14 cellular contexts compared by ENCODE assay signal in the genomic region with DNA sequence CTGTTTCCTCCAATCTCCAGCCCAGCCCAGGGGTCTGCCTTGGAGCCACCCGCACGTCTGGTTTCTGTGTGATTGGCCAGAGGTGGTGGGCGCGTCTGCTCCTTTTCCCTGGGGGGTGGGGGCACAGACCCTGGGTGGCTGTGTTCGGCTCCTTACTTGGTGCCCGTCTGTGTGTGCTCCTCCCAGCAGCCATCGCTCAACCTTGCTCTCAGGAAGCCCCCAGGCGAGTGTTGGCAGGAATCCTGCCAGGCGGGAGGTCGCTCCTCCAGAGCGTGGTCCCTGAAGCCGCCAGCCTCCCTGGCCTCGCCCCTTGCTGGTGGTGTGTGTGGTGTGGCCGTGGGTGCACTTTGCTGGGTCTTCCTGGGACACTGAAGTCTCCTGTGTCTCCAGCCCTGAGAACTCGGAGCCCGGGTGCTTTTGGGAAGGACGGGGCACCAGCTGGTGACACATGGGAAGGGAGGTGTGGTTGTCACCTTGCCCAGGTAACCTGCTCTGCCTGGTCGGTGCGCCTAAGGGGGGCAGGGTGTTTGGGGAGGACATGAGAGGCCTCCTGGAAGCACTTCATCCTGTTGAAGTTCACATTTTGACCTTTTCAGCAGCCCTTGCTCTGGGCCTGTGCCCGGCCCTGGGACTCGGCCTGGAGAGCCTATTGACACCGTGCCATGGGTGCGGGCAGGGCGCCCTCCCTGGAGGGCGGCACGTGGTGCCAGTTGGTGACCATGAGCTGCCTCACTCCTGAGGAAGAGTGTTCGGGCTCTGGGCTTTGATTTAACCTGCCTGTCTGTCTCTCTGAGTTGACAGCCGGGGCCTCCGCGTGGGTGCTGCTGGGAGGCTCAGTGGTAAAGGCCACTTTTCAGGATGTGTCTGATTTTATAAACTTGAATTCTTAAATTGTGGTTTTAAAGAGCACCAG. TPM values are rescaled to one million over a fixed set of nuclear protein-coding genes. Genes with fewer than 3 reads are reported as not detected.
DNase-seq lines count a peak whose midpoint lies in the region; ATAC-seq and TF ChIP-seq lines count a peak whose summit lies in the region.
"Had no signal": no experiment of that assay in that cellular context is flagged by ENCODE, and none has a peak within 500 bp of the region (broad histone marks: within the 10 kb centered on the region; RNA-seq: fewer than 3 reads in every experiment).

No MANE protein-coding gene starts in this region.

- intact Hi-C loops in PC-9 (cut with micrococcal nuclease; ENCODE audit: unreplicated experiment): loop anchor here (1.0 to 10.0 kb wide), 4 partner anchors 13 to 534 kb away; a partner anchor contains a TSS
- intact Hi-C loops in right cardiac atrium (cut with DNase I): no loop called here
- intact Hi-C loops in ascending aorta (cut with DNase I): no loop called here

- 0 out of 5 replicates have a peak, but pooled peaks cover 0 to 3% of the 10 kb centered on the region in 2 experiments for H3K9me3 Mint-ChIP-seq in H9
- no peaks in the 10 kb centered on the region for H3K9me3 Mint-ChIP-seq in activated CD8-positive, alpha-beta T cell treated with anti-CD3 and anti-CD28 coated beads, Interleukin-2, amount 10 ng/mL, durations not matched to agents 7 days and 5 days (ENCODE audit: insufficient read depth)
- H3K9me3 Mint-ChIP-seq: activated CD4-positive, alpha-beta T cell treated with anti-CD3 and anti-CD28 coated beads, Interleukin-2, amount 10 ng/mL, durations not matched to agents 7 days and 5 days; activated naive CD4-positive, alpha-beta T cell treated with anti-CD3 and anti-CD28 coated beads for 36 hours had no signal

- DNase-seq in H9: no peak
- peak; percentile 72 to 77 for DNase-seq in PC-9
- peak in 2 of 3 donors; percentile 66 to 83 for DNase-seq in right cardiac atrium
- no peak for DNase-seq in NCI-H226
- no peak for DNase-seq in ascending aorta (ENCODE audit: low spot score in 2 of 2)
- DNase-seq in activated CD8-positive, alpha-beta T cell treated with anti-CD3 and anti-CD28 coated beads, Interleukin-2, amount 10 ng/mL, durations not matched to agents 7 days and 5 days: no peak
- DNase-seq in stimulated activated CD4-positive, alpha-beta T cell treated with anti-CD3 and anti-CD28 coated beads, Interleukin-4, amount 100 ng/mL, for 4 hours: no peak
- DNase-seq: activated CD4-positive, alpha-beta T cell treated with anti-CD3 and anti-CD28 coated beads, Interleukin-2, amount 10 ng/mL, durations not matched to agents 7 days and 5 days; activated naive CD4-positive, alpha-beta T cell treated with anti-CD3 and anti-CD28 coated beads for 36 hours; Kasumi-1; mesenchymal stem cell; sigmoid colon had no signal

- H4K20me1 ChIP-seq in H9 (ENCODE audit: control insufficient read depth, insufficient read depth, insufficient read length): no peaks in the 10 kb centered on the region
- H4K20me1 ChIP-seq in PC-9 (ENCODE audit: insufficient read depth): no peaks in the 10 kb centered on the region

- H3K4me3 ChIP-seq in PC-9: peak overlapping the region; percentile 47
- no peak overlapping the region for H3K4me3 ChIP-seq in right cardiac atrium (ENCODE audit: low read length)
- no peak overlapping the region for H3K4me3 ChIP-seq in skeletal muscle tissue (ENCODE audit: low read length in 3 of 3)
- no peak overlapping the region for H3K4me3 ChIP-seq in ascending aorta
- H3K4me3 ChIP-seq: gastroesophageal sphincter, sigmoid colon had no signal

- no CpG with 5 or more reads among the region's 30 CpGs for WGBS in H9 (ENCODE audit: extremely low coverage, insufficient read length, low lambda C conversion rate)
- WGBS in right cardiac atrium: 80% methylated on average over 30 of the region's 30 CpGs

- H3K9me2 ChIP-seq in PC-9 (ENCODE audit: insufficient read depth): no peaks in the 10 kb centered on the region

- H3K4ac ChIP-seq in H9 (ENCODE audit: low read depth, low read length): no peak overlapping the region

- no peak overlapping the region for H2BK20ac ChIP-seq in H9 (ENCODE audit: low read depth, low read length, poor library complexity, severe bottlenecking)

- no peak overlapping the region for H4K8ac ChIP-seq in H9 (replicated peaks; ENCODE audit: insufficient read length, low read depth, low read length)

- CTCF ChIA-PET in PC-9 (lab: Charles Lee): interaction anchor here (1.1 to 1.2 kb wide), 2 partner anchors 12 to 25 kb away, joined by 3 to 4 read pairs; no protein-coding TSS in a partner anchor
- CTCF ChIA-PET in activated CD8-positive, alpha-beta T cell treated with anti-CD3 and anti-CD28 coated beads, Interleukin-2, amount 10 ng/mL, durations not matched to agents 7 days and 5 days (lab: Charles Lee): no interaction called here

- no peak overlapping the region for H2BK12ac ChIP-seq in H9 (ENCODE audit: insufficient read length, low read depth, low read length)

- peaks cover 15 to 55% (median 48%) of the 10 kb centered on the region in 3 experiments; a peak in 6 of 7 replicates for H3K36me3 Mint-ChIP-seq in H9 (ENCODE audit: insufficient read depth in 1 of 3, low read depth in 3 of 3)
- peaks cover 47% of the 10 kb centered on the region for H3K36me3 Mint-ChIP-seq in activated CD8-positive, alpha-beta T cell treated with anti-CD3 and anti-CD28 coated beads, Interleukin-2, amount 10 ng/mL, durations not matched to agents 7 days and 5 days (ENCODE audit: low read depth)

- H3K14ac ChIP-seq in H9 (ENCODE audit: insufficient read depth, low read length): peak overlapping the region; percentile 31

- H2BK120ac ChIP-seq in H9 (ENCODE audit: low read depth, low read length, poor library complexity, severe bottlenecking): no peak overlapping the region

- H3K4me1 ChIP-seq in H9 (ENCODE audit: insufficient read depth, low read length): no peaks in the 10 kb centered on the region; the same call in 1 of the 2 replicates
- peaks cover 59% of the 10 kb centered on the region for H3K4me1 ChIP-seq in PC-9 (replicated peaks; ENCODE audit: insufficient read depth)
- peaks cover 4% of the 10 kb centered on the region for H3K4me1 ChIP-seq in right cardiac atrium (ENCODE audit: control insufficient read depth, insufficient read depth, low read length)
- peaks cover 38 to 60% (median 58%) of the 10 kb centered on the region in 3 donors for H3K4me1 ChIP-seq in skeletal muscle tissue (ENCODE audit: control insufficient read depth in 3 of 3, insufficient read depth in 3 of 3, low read length in 3 of 3)
- H3K4me1 ChIP-seq in ascending aorta: no peaks in the 10 kb centered on the region

- no peak overlapping the region for H2BK5ac ChIP-seq in H9 (ENCODE audit: insufficient read length, low read length)

- POLR2A ChIA-PET in PC-9 (lab: Charles Lee; ENCODE audit: unreplicated experiment): interaction anchor here (0.5 to 0.8 kb wide), 2 partner anchors 12 to 13 kb away, joined by 3 to 4 read pairs; no protein-coding TSS in a partner anchor
- POLR2A ChIA-PET in activated CD8-positive, alpha-beta T cell treated with anti-CD3 and anti-CD28 coated beads, Interleukin-2, amount 10 ng/mL, durations not matched to agents 7 days and 5 days (lab: Charles Lee): no interaction called here

- no peak overlapping the region for H3K56ac ChIP-seq in H9 (ENCODE audit: insufficient read length, low read depth, low read length)

- H3K9me3 ChIP-seq in H9 (ENCODE audit: control insufficient read depth, low read depth, low read length): no peaks in the 10 kb centered on the region
- no peaks in the 10 kb centered on the region for H3K9me3 ChIP-seq in PC-9 (ENCODE audit: insufficient read depth, low read depth)
- H3K9me3 ChIP-seq in right cardiac atrium (ENCODE audit: control insufficient read depth, low read length): no peaks in the 10 kb centered on the region
- H3K9me3 ChIP-seq in skeletal muscle tissue (ENCODE audit: control insufficient read depth in 3 of 3, low read length in 3 of 3): no peaks in the 10 kb centered on the region
- H3K9me3 ChIP-seq in ascending aorta: no peaks in the 10 kb centered on the region
- H3K9me3 ChIP-seq: gastroesophageal sphincter, sigmoid colon had no signal

- no peaks in the 10 kb centered on the region for H3K27me3 Mint-ChIP-seq in H9 (ENCODE audit: low read depth)
- no peaks in the 10 kb centered on the region for H3K27me3 Mint-ChIP-seq in activated CD8-positive, alpha-beta T cell treated with anti-CD3 and anti-CD28 coated beads, Interleukin-2, amount 10 ng/mL, durations not matched to agents 7 days and 5 days (ENCODE audit: low read depth)
- H3K27me3 Mint-ChIP-seq: activated CD4-positive, alpha-beta T cell treated with anti-CD3 and anti-CD28 coated beads, Interleukin-2, amount 10 ng/mL, durations not matched to agents 7 days and 5 days had no signal

- no peak overlapping the region for H3K4me2 ChIP-seq in H9 (ENCODE audit: insufficient read depth, insufficient read length, low read length)
- H3K4me2 ChIP-seq in PC-9: peak overlapping the region; percentile 95

- no peaks in the 10 kb centered on the region for H3K23me2 ChIP-seq in H9 (ENCODE audit: insufficient read length, low read depth, low read length, poor library complexity, severe bottlenecking)

- H3K4me3 Mint-ChIP-seq in H9: no peak overlapping the region
- H3K4me3 Mint-ChIP-seq in activated CD8-positive, alpha-beta T cell treated with anti-CD3 and anti-CD28 coated beads, Interleukin-2, amount 10 ng/mL, durations not matched to agents 7 days and 5 days: no peak overlapping the region
- H3K4me3 Mint-ChIP-seq: activated CD4-positive, alpha-beta T cell treated with anti-CD3 and anti-CD28 coated beads, Interleukin-2, amount 10 ng/mL, durations not matched to agents 7 days and 5 days; activated naive CD4-positive, alpha-beta T cell treated with anti-CD3 and anti-CD28 coated beads for 36 hours had no signal

- H2BK15ac ChIP-seq in H9 (ENCODE audit: low read depth, low read length): no peak overlapping the region

- TF ChIP-seq CTCF in H9 (conservative IDR thresholded peaks at IDR 0.05) (no peak), PC-9 (conservative IDR thresholded peaks at IDR 0.05) (no peak), ascending aorta (IDR thresholded peaks at IDR 0.05) (no peak)

- no peak overlapping the region for H2AK5ac ChIP-seq in H9 (ENCODE audit: insufficient read length, low read length)

- BruUV-seq in PC-9 (replicated peaks; lab: Mats Ljungman, UMichigan): no TSS peak

- no peak overlapping the region for H3T11ph ChIP-seq in H9 (ENCODE audit: low read length)

- no peak overlapping the region for H3K23ac ChIP-seq in H9 (ENCODE audit: insufficient read length, low read depth, low read length)

- H3F3A ChIP-seq in PC-9 (ENCODE audit: insufficient read depth, low read depth): peaks cover 39% of the 10 kb centered on the region

- H3K79me2 ChIP-seq in H9 (ENCODE audit: insufficient read depth, low read length) (no peaks in the 10 kb centered on the region), PC-9 (ENCODE audit: low read depth) (peaks cover 39% of the 10 kb centered on the region)

- H3K27ac Mint-ChIP-seq in H9: peak overlapping the region; percentile 76 to 87 (median 79); a peak in 4 of 7 replicates
- H3K27ac Mint-ChIP-seq in activated CD8-positive, alpha-beta T cell treated with anti-CD3 and anti-CD28 coated beads, Interleukin-2, amount 10 ng/mL, durations not matched to agents 7 days and 5 days: no peak overlapping the region
- H3K27ac Mint-ChIP-seq: activated CD4-positive, alpha-beta T cell treated with anti-CD3 and anti-CD28 coated beads, Interleukin-2, amount 10 ng/mL, durations not matched to agents 7 days and 5 days; activated naive CD4-positive, alpha-beta T cell treated with anti-CD3 and anti-CD28 coated beads for 36 hours had no signal

- H3K27me3 ChIP-seq in H9 (ENCODE audit: insufficient read depth, low read length): no peaks in the 10 kb centered on the region
- H3K27me3 ChIP-seq in PC-9 (ENCODE audit: insufficient read depth, low read depth): no peaks in the 10 kb centered on the region
- no peaks in the 10 kb centered on the region for H3K27me3 ChIP-seq in right cardiac atrium (ENCODE audit: control insufficient read depth, insufficient read depth)
- H3K27me3 ChIP-seq in skeletal muscle tissue (ENCODE audit: control insufficient read depth in 3 of 3, insufficient read depth in 3 of 3, low read length in 3 of 3): no peaks in the 10 kb centered on the region
- no peaks in the 10 kb centered on the region for H3K27me3 ChIP-seq in ascending aorta
- H3K27me3 ChIP-seq: gastroesophageal sphincter, sigmoid colon had no signal

- H3K27ac ChIP-seq in H9 (ENCODE audit: insufficient read length, low read depth, low read length) (no peak overlapping the region), PC-9 (peak overlapping the region; percentile 100), right cardiac atrium (ENCODE audit: low read length) (no peak overlapping the region), skeletal muscle tissue (ENCODE audit: low read depth, low read length) (peak overlapping the region; percentile 28), ascending aorta (no peak overlapping the region)

- peaks cover 23 to 29% of the 10 kb centered on the region in 2 experiments for H3K4me1 Mint-ChIP-seq in H9
- H3K4me1 Mint-ChIP-seq in activated CD8-positive, alpha-beta T cell treated with anti-CD3 and anti-CD28 coated beads, Interleukin-2, amount 10 ng/mL, durations not matched to agents 7 days and 5 days (ENCODE audit: low read depth): peaks cover 72% of the 10 kb centered on the region

- peak overlapping the region; percentile 34 for H3K18ac ChIP-seq in H9 (ENCODE audit: insufficient read length, low read depth, low read length)

- ATAC-seq in right cardiac atrium: peak; percentile 31 to 36
- ATAC-seq in activated CD8-positive, alpha-beta T cell treated with anti-CD3 and anti-CD28 coated beads, Interleukin-2, amount 10 ng/mL, durations not matched to agents 7 days and 5 days: no peak
- ATAC-seq: gastroesophageal sphincter had no signal

- H3K79me1 ChIP-seq in H9 (ENCODE audit: insufficient read depth, low read depth, low read length, poor library complexity, severe bottlenecking): no peaks in the 10 kb centered on the region

- H3K36me3 ChIP-seq in PC-9 (ENCODE audit: low read depth) (no peaks in the 10 kb centered on the region), skeletal muscle tissue (ENCODE audit: control insufficient read depth in 3 of 3, insufficient read depth in 3 of 3, low read length in 3 of 3) (peaks cover 0 to 5% (median 3%) of the 10 kb centered on the region in 3 donors), ascending aorta (peaks cover 0 to 4% of the 10 kb centered on the region in 2 donors)

- H4K91ac ChIP-seq in H9 (ENCODE audit: insufficient read length, low read depth, low read length): no peak overlapping the region

- H4K5ac ChIP-seq in H9 (ENCODE audit: insufficient read length, low read depth, low read length): no peak overlapping the region

- H2AFZ ChIP-seq in H9 (ENCODE audit: low read length): no peak overlapping the region
- H2AFZ ChIP-seq in PC-9: peak overlapping the region; percentile 48; the same call in 1 of the 2 replicates

- H3K9ac ChIP-seq in H9 (ENCODE audit: extremely low read depth, insufficient read length, low read length) (no peak overlapping the region), skeletal muscle tissue (ENCODE audit: low read depth in 1 of 3, low read length in 3 of 3) (peak overlapping the region; percentile 12 to 62 (median 43))

RNA-seq across cellular contexts. Expression of a gene that starts 49.0 kb away (rescaled TPM):
- 0.09 TPM in 1 of 2 replicates, not detected in the other for total RNA-seq in H9 (2021)
- 0.35 and 0.44 TPM in 2 replicates for total RNA-seq in PC-9 (2021)
- total RNA-seq in right cardiac atrium: not detected
- 0.07 TPM for polyA plus RNA-seq in right cardiac atrium
- not detected for total RNA-seq in skeletal muscle tissue
- not detected for total RNA-seq in ascending aorta
- not detected for total RNA-seq in activated CD8-positive, alpha-beta T cell treated with anti-CD3 and anti-CD28 coated beads, Interleukin-2, amount 10 ng/mL, durations not matched to agents 7 days and 5 days
- total RNA-seq: activated CD4-positive, alpha-beta T cell treated with anti-CD3 and anti-CD28 coated beads, Interleukin-2, amount 10 ng/mL, durations not matched to agents 7 days and 5 days; activated naive CD4-positive, alpha-beta T cell treated with anti-CD3 and anti-CD28 coated beads for 36 hours; sigmoid colon had no signal

Comparison
In these comparisons a context has a peak if more than half of its experiments do, and no peak if none do; other contexts are left out.
1. DNase-seq: peak in PC-9 (2 of 2) and right cardiac atrium (2 of 3); none in H9 (single experiment), NCI-H226 (single experiment), ascending aorta (0 of 2), activated CD8-positive, alpha-beta T cell treated with anti-CD3 and anti-CD28 coated beads, Interleukin-2, amount 10 ng/mL, durations not matched to agents 7 days and 5 days (single experiment) and stimulated activated CD4-positive, alpha-beta T cell treated with anti-CD3 and anti-CD28 coated beads, Interleukin-4, amount 100 ng/mL, for 4 hours (0 of 2).
2. H3K27ac ChIP-seq: peak in PC-9 (single experiment) and skeletal muscle tissue (single experiment); none in H9 (single experiment), right cardiac atrium (single experiment) and ascending aorta (0 of 2).